Comparison of ENCODE assay signal across 7 cellular contexts in genomic region chr7:144836545-144836842, GRCh38. TPM values are rescaled to one million over a fixed set of nuclear protein-coding genes. Genes with fewer than 3 reads are reported as not detected.
DNase-seq lines count a peak whose midpoint lies in the region; ATAC-seq and TF ChIP-seq lines count a peak whose summit lies in the region.

No MANE protein-coding gene starts in this region.

- H3K4me3 Mint-ChIP-seq in activated CD8-positive, alpha-beta T cell treated with anti-CD3 and anti-CD28 coated beads for 36 hours: peak overlapping the region; percentile 95
- peak overlapping the region; percentile 94 for H3K4me3 Mint-ChIP-seq in stimulated activated effector memory CD8-positive, alpha-beta T cell treated with anti-CD3 and anti-CD28 coated beads, Interleukin-12 subunit alpha, Interleukin-12 subunit beta, amount 100 ng/mL, for 72 hours

- intact Hi-C loops in activated CD8-positive, alpha-beta T cell treated with anti-CD3 and anti-CD28 coated beads for 36 hours (cut with micrococcal nuclease): loop anchor here (10.0 kb wide), 1 partner anchor 102 kb away; no protein-coding TSS in a partner anchor

- CTCF ChIA-PET in activated CD8-positive, alpha-beta T cell treated with anti-CD3 and anti-CD28 coated beads for 36 hours (lab: Charles Lee): interaction anchor here (0.9 to 2.7 kb wide), 8 partner anchors 9 to 103 kb away, joined by 3 to 20 read pairs (median 4); no protein-coding TSS in a partner anchor

- peaks cover 29% of the 10 kb centered on the region for H3K4me1 Mint-ChIP-seq in activated CD8-positive, alpha-beta T cell treated with anti-CD3 and anti-CD28 coated beads for 36 hours (ENCODE audit: low read depth)
- H3K4me1 Mint-ChIP-seq in stimulated activated effector memory CD8-positive, alpha-beta T cell treated with anti-CD3 and anti-CD28 coated beads, Interleukin-12 subunit alpha, Interleukin-12 subunit beta, amount 100 ng/mL, for 72 hours: peaks cover 18% of the 10 kb centered on the region

- H3K4me3 ChIP-seq in HUES48 (ENCODE audit: low read depth, low read length): peak overlapping the region; percentile 79; the same call in 1 of the 2 replicates
- H3K4me3 ChIP-seq in iPS-15b (ENCODE audit: low read depth, low read length): peak overlapping the region; percentile 83

- no peak for DNase-seq in activated CD8-positive, alpha-beta T cell treated with anti-CD3 and anti-CD28 coated beads for 36 hours
- no peak for DNase-seq in stimulated activated effector memory CD8-positive, alpha-beta T cell treated with anti-CD3 and anti-CD28 coated beads, Interleukin-12 subunit alpha, Interleukin-12 subunit beta, amount 100 ng/mL, for 72 hours (ENCODE audit: low spot score in 2 of 2)
- no peak for DNase-seq in MV-4-11 (lab: John Stamatoyannopoulos, UW)

- no peak for TF ChIP-seq CTCF in activated CD8-positive, alpha-beta T cell treated with anti-CD3 and anti-CD28 coated beads for 36 hours (IDR thresholded peaks at IDR 0.05)

- H3K27ac ChIP-seq in HUES48 (ENCODE audit: low read depth, low read length): no peak overlapping the region

- H3K9me3 ChIP-seq in HUES48 (ENCODE audit: control insufficient read depth, insufficient read depth, low read length) (no peaks in the 10 kb centered on the region), iPS-15b (ENCODE audit: control insufficient read depth, insufficient read depth, low read length) (no peaks in the 10 kb centered on the region)

- POLR2A ChIA-PET in activated CD8-positive, alpha-beta T cell treated with anti-CD3 and anti-CD28 coated beads for 36 hours (lab: Charles Lee): interaction anchor here (0.7 to 4.4 kb wide), 6 partner anchors 10 to 96 kb away, joined by 4 to 71 read pairs (median 24); no protein-coding TSS in a partner anchor

- ATAC-seq in activated CD8-positive, alpha-beta T cell treated with anti-CD3 and anti-CD28 coated beads for 36 hours: no peak
- ATAC-seq in stimulated activated effector memory CD8-positive, alpha-beta T cell treated with anti-CD3 and anti-CD28 coated beads, Interleukin-12 subunit alpha, Interleukin-12 subunit beta, amount 100 ng/mL, for 72 hours: no peak
- ATAC-seq in GM19463 (IDR thresholded peaks at IDR 0.05; ENCODE audit: unreplicated experiment) (no peak), GM18517 (IDR thresholded peaks at IDR 0.05; ENCODE audit: unreplicated experiment) (no peak)

- H3K27me3 Mint-ChIP-seq in activated CD8-positive, alpha-beta T cell treated with anti-CD3 and anti-CD28 coated beads for 36 hours: no peaks in the 10 kb centered on the region

- H3K36me3 Mint-ChIP-seq in activated CD8-positive, alpha-beta T cell treated with anti-CD3 and anti-CD28 coated beads for 36 hours (ENCODE audit: low read depth): peaks cover 4% of the 10 kb centered on the region
- peaks cover 10% of the 10 kb centered on the region for H3K36me3 Mint-ChIP-seq in stimulated activated effector memory CD8-positive, alpha-beta T cell treated with anti-CD3 and anti-CD28 coated beads, Interleukin-12 subunit alpha, Interleukin-12 subunit beta, amount 100 ng/mL, for 72 hours

- no peaks in the 10 kb centered on the region for H3K4me1 ChIP-seq in HUES48 (ENCODE audit: control insufficient read depth, insufficient read depth, low read length)
- H3K4me1 ChIP-seq in iPS-15b (ENCODE audit: control insufficient read depth, insufficient read depth, low read length): no peaks in the 10 kb centered on the region

- peaks cover 11% of the 10 kb centered on the region for H3K9me3 Mint-ChIP-seq in activated CD8-positive, alpha-beta T cell treated with anti-CD3 and anti-CD28 coated beads for 36 hours
- H3K9me3 Mint-ChIP-seq in stimulated activated effector memory CD8-positive, alpha-beta T cell treated with anti-CD3 and anti-CD28 coated beads, Interleukin-12 subunit alpha, Interleukin-12 subunit beta, amount 100 ng/mL, for 72 hours: peaks cover 4% of the 10 kb centered on the region

- no peaks in the 10 kb centered on the region for H3K36me3 ChIP-seq in HUES48 (ENCODE audit: control insufficient read depth, insufficient read depth, low read length)
- H3K36me3 ChIP-seq in iPS-15b (ENCODE audit: control insufficient read depth, insufficient read depth, low read length): no peaks in the 10 kb centered on the region

- H3K27ac Mint-ChIP-seq in activated CD8-positive, alpha-beta T cell treated with anti-CD3 and anti-CD28 coated beads for 36 hours: peak overlapping the region; percentile 94
- H3K27ac Mint-ChIP-seq in stimulated activated effector memory CD8-positive, alpha-beta T cell treated with anti-CD3 and anti-CD28 coated beads, Interleukin-12 subunit alpha, Interleukin-12 subunit beta, amount 100 ng/mL, for 72 hours: peak overlapping the region; percentile 92

- peaks cover 3% of the 10 kb centered on the region; the same call in 1 of the 2 replicates for H3K27me3 ChIP-seq in HUES48 (ENCODE audit: control insufficient read depth, insufficient read depth, low read length)
- peaks cover 5% of the 10 kb centered on the region for H3K27me3 ChIP-seq in iPS-15b (ENCODE audit: control insufficient read depth, insufficient read depth, low read length)

- H3K9ac ChIP-seq in HUES48 (ENCODE audit: low read depth, low read length): no peak overlapping the region
- H3K9ac ChIP-seq in iPS-15b (ENCODE audit: low read depth, low read length): no peak overlapping the region

RNA-seq across cellular contexts. Expression of gene TPK1, which starts 0.6 kb away (rescaled TPM):
- total RNA-seq in activated CD8-positive, alpha-beta T cell treated with anti-CD3 and anti-CD28 coated beads for 36 hours: 10 to 100 TPM; 15.5 to 15.8 TPM
